37 cellular contexts compared by ENCODE assay signal in genomic region chr2:1307670-1308069, GRCh38.
"Had no signal": no experiment of that assay in that cellular context is flagged by ENCODE, and none has a peak within 500 bp of the region (broad histone marks: within the 10 kb centered on the region; RNA-seq: fewer than 3 reads in every experiment).

No MANE protein-coding gene starts in this region.

- DNase-seq: activated CD4-positive, alpha-beta memory T cell treated with anti-CD3 and anti-CD28 coated beads, Interleukin-2, amount 10 ng/mL, durations not matched to agents 7 days and 5 days; activated CD4-positive, alpha-beta T cell treated with anti-CD3 and anti-CD28 coated beads for 1 hour; activated CD4-positive, alpha-beta T cell treated with anti-CD3 and anti-CD28 coated beads for 36 hours; activated CD4-positive, alpha-beta T cell treated with anti-CD3 and anti-CD28 coated beads for 48 hours; activated CD4-positive, alpha-beta T cell treated with anti-CD3 and anti-CD28 coated beads, Interleukin-2, amount 10 ng/mL, durations not matched to agents 7 days and 5 days; activated CD4-positive, alpha-beta T cell treated with anti-CD3 and anti-CD28 coated beads, Interleukin-2, amount 50 U/mL, for 48 hours; activated CD4-positive, CD25-positive, alpha-beta regulatory T cell; activated CD8-positive, alpha-beta memory T cell treated with anti-CD3 and anti-CD28 coated beads for 24 hours; activated CD8-positive, alpha-beta memory T cell treated with anti-CD3 and anti-CD28 coated beads, Interleukin-2, amount 10 ng/mL, durations not matched to agents 7 days and 5 days; activated CD8-positive, alpha-beta memory T cell treated with anti-CD3 and anti-CD28 coated beads, Interleukin-2, amount 50 U/mL, for 48 hours; activated CD8-positive, alpha-beta T cell treated with anti-CD3 and anti-CD28 coated beads, Interleukin-2, amount 10 ng/mL, durations not matched to agents 7 days and 5 days; activated effector memory CD4-positive, alpha-beta T cell treated with Interleukin-2 at 50 U/mL for 16 hours; activated gamma-delta T cell; activated naive CD4-positive, alpha-beta T cell treated with anti-CD3 and anti-CD28 coated beads, Interleukin-2, amount 10 ng/mL, durations not matched to agents 7 days and 5 days; activated naive CD4-positive, alpha-beta T cell treated with Interleukin-2 at 50 U/mL for 16 hours; activated naive CD8-positive, alpha-beta T cell treated with anti-CD3 and anti-CD28 coated beads, Interleukin-2, amount 10 ng/mL, durations not matched to agents 7 days and 5 days; activated naive CD8-positive, alpha-beta T cell treated with anti-CD3 and anti-CD28 coated beads, Interleukin-2, amount 50 U/mL, for 24 hours; activated T-cell treated with anti-CD3 and anti-CD28 coated beads, Interleukin-2, amount 50 U/mL, for 24 hours; activated T-cell treated with anti-CD3 and anti-CD28 coated beads, Interleukin-2, amount 50 U/mL, for 48 hours; amygdala; anterior cingulate cortex; body of pancreas; brain microvascular endothelial cell; central memory CD4-positive, alpha-beta T cell; T-helper 1 cell; T-helper 2 cell; T-helper 9 cell; WERI-Rb-1 had no signal

- H3K9me3 ChIP-seq: ascending aorta, body of pancreas, breast epithelium had no signal

- H3K4me1 Mint-ChIP-seq: activated CD4-positive, alpha-beta memory T cell treated with anti-CD3 and anti-CD28 coated beads, Interleukin-2, amount 10 ng/mL, durations not matched to agents 7 days and 5 days; activated CD4-positive, alpha-beta T cell treated with anti-CD3 and anti-CD28 coated beads for 36 hours; activated CD4-positive, alpha-beta T cell treated with anti-CD3 and anti-CD28 coated beads, Interleukin-2, amount 10 ng/mL, durations not matched to agents 7 days and 5 days; activated CD8-positive, alpha-beta memory T cell treated with anti-CD3 and anti-CD28 coated beads, Interleukin-2, amount 10 ng/mL, durations not matched to agents 7 days and 5 days; activated naive CD4-positive, alpha-beta T cell treated with anti-CD3 and anti-CD28 coated beads, Interleukin-2, amount 10 ng/mL, durations not matched to agents 7 days and 5 days; activated naive CD8-positive, alpha-beta T cell treated with anti-CD3 and anti-CD28 coated beads, Interleukin-2, amount 10 ng/mL, durations not matched to agents 7 days and 5 days had no signal

- H3K27ac ChIP-seq: ascending aorta, body of pancreas, brain microvascular endothelial cell, breast epithelium, WERI-Rb-1 had no signal

- H3K36me3 Mint-ChIP-seq: activated CD8-positive, alpha-beta memory T cell treated with anti-CD3 and anti-CD28 coated beads, Interleukin-2, amount 10 ng/mL, durations not matched to agents 7 days and 5 days; activated naive CD4-positive, alpha-beta T cell treated with anti-CD3 and anti-CD28 coated beads, Interleukin-2, amount 10 ng/mL, durations not matched to agents 7 days and 5 days; activated naive CD4-positive, alpha-beta T cell treated with anti-CD3 and anti-CD28 coated beads, Interleukin-2, amount 50 U/mL, for 24 hours; activated naive CD8-positive, alpha-beta T cell; activated naive CD8-positive, alpha-beta T cell treated with anti-CD3 and anti-CD28 coated beads, Interleukin-2, amount 10 ng/mL, durations not matched to agents 7 days and 5 days had no signal

- ATAC-seq: activated CD4-positive, alpha-beta T cell treated with anti-CD3 and anti-CD28 coated beads for 36 hours; activated CD4-positive, CD25-positive, alpha-beta regulatory T cell treated with anti-CD3 and anti-CD28 coated beads, Interleukin-2, amount 50 U/mL, for 24 hours; activated CD8-positive, alpha-beta memory T cell treated with anti-CD3 and anti-CD28 coated beads, Interleukin-2, amount 10 ng/mL, durations not matched to agents 7 days and 5 days; activated CD8-positive, alpha-beta T cell treated with anti-CD3 and anti-CD28 coated beads, Interleukin-2, amount 10 ng/mL, durations not matched to agents 7 days and 5 days; body of pancreas; WTC11 had no signal

- H3K4me1 ChIP-seq: ascending aorta, breast epithelium had no signal

- H3K4me3 ChIP-seq: ascending aorta, body of pancreas, breast epithelium had no signal

- H3K9me3 Mint-ChIP-seq: activated CD4-positive, alpha-beta T cell treated with anti-CD3 and anti-CD28 coated beads, Interleukin-2, amount 10 ng/mL, durations not matched to agents 7 days and 5 days; activated naive CD4-positive, alpha-beta T cell treated with anti-CD3 and anti-CD28 coated beads, Interleukin-2, amount 10 ng/mL, durations not matched to agents 7 days and 5 days; activated naive CD4-positive, alpha-beta T cell treated with anti-CD3 and anti-CD28 coated beads, Interleukin-2, amount 50 U/mL, for 24 hours; activated naive CD8-positive, alpha-beta T cell treated with anti-CD3 and anti-CD28 coated beads, Interleukin-2, amount 10 ng/mL, durations not matched to agents 7 days and 5 days; activated naive CD8-positive, alpha-beta T cell treated with anti-CD3 and anti-CD28 coated beads, Interleukin-2, amount 50 U/mL, for 24 hours; activated T-cell treated with anti-CD3 and anti-CD28 coated beads, Interleukin-2, amount 50 U/mL, for 24 hours; activated T-helper 2 cell treated with anti-CD3 and anti-CD28 coated beads, Interferon-gamma antibody, Interleukin-2, Interleukin-4, amounts not matched to agents 10 μg/mL and 5 μg/mL and 100 μg/mL, durations not matched to agents 14 hours and 24 hours and 36 hours; T-helper 1 cell treated with Interleukin-12 subunit alpha and Interleukin-12 subunit beta and Interleukin-4 antibody, amounts not matched to agents 30 μg/mL and 1 μg/mL, for 36 hours; T-helper 2 cell treated with Interferon-gamma antibody and Interleukin-4, amounts not matched to agents 5 μg/mL and 100 μg/mL, for 36 hours had no signal

- H3K4me3 Mint-ChIP-seq: activated CD4-positive, alpha-beta memory T cell treated with anti-CD3 and anti-CD28 coated beads, Interleukin-2, amount 10 ng/mL, durations not matched to agents 7 days and 5 days; activated CD4-positive, alpha-beta T cell treated with anti-CD3 and anti-CD28 coated beads for 36 hours; activated CD4-positive, alpha-beta T cell treated with anti-CD3 and anti-CD28 coated beads, Interleukin-2, amount 10 ng/mL, durations not matched to agents 7 days and 5 days; activated CD8-positive, alpha-beta memory T cell treated with anti-CD3 and anti-CD28 coated beads, Interleukin-2, amount 10 ng/mL, durations not matched to agents 7 days and 5 days; activated CD8-positive, alpha-beta T cell treated with anti-CD3 and anti-CD28 coated beads, Interleukin-2, amount 10 ng/mL, durations not matched to agents 7 days and 5 days; activated naive CD4-positive, alpha-beta T cell treated with anti-CD3 and anti-CD28 coated beads, Interleukin-2, amount 10 ng/mL, durations not matched to agents 7 days and 5 days; activated naive CD4-positive, alpha-beta T cell treated with anti-CD3 and anti-CD28 coated beads, Interleukin-2, amount 50 U/mL, for 24 hours; activated naive CD8-positive, alpha-beta T cell; activated naive CD8-positive, alpha-beta T cell treated with anti-CD3 and anti-CD28 coated beads, Interleukin-2, amount 10 ng/mL, durations not matched to agents 7 days and 5 days; activated naive CD8-positive, alpha-beta T cell treated with anti-CD3 and anti-CD28 coated beads, Interleukin-2, amount 50 U/mL, for 24 hours; activated T-cell treated with anti-CD3 and anti-CD28 coated beads, Interleukin-2, amount 50 U/mL, for 24 hours; T-helper 1 cell treated with Interleukin-12 subunit alpha and Interleukin-12 subunit beta and Interleukin-4 antibody, amounts not matched to agents 30 μg/mL and 1 μg/mL, for 36 hours; T-helper 2 cell treated with Interferon-gamma antibody and Interleukin-4, amounts not matched to agents 5 μg/mL and 100 μg/mL, for 36 hours; WTC11 had no signal

- H3K36me3 ChIP-seq: ascending aorta, brain microvascular endothelial cell, breast epithelium, WERI-Rb-1 had no signal

- H3K27ac Mint-ChIP-seq: activated CD4-positive, alpha-beta memory T cell treated with anti-CD3 and anti-CD28 coated beads, Interleukin-2, amount 10 ng/mL, durations not matched to agents 7 days and 5 days; activated CD4-positive, alpha-beta T cell treated with anti-CD3 and anti-CD28 coated beads for 36 hours; activated CD4-positive, alpha-beta T cell treated with anti-CD3 and anti-CD28 coated beads, Interleukin-2, amount 10 ng/mL, durations not matched to agents 7 days and 5 days; activated CD8-positive, alpha-beta memory T cell treated with anti-CD3 and anti-CD28 coated beads, Interleukin-2, amount 10 ng/mL, durations not matched to agents 7 days and 5 days; activated CD8-positive, alpha-beta T cell treated with anti-CD3 and anti-CD28 coated beads, Interleukin-2, amount 10 ng/mL, durations not matched to agents 7 days and 5 days; activated naive CD4-positive, alpha-beta T cell treated with anti-CD3 and anti-CD28 coated beads, Interleukin-2, amount 10 ng/mL, durations not matched to agents 7 days and 5 days; activated naive CD4-positive, alpha-beta T cell treated with anti-CD3 and anti-CD28 coated beads, Interleukin-2, amount 50 U/mL, for 24 hours; activated naive CD8-positive, alpha-beta T cell; activated naive CD8-positive, alpha-beta T cell treated with anti-CD3 and anti-CD28 coated beads, Interleukin-2, amount 10 ng/mL, durations not matched to agents 7 days and 5 days; activated naive CD8-positive, alpha-beta T cell treated with anti-CD3 and anti-CD28 coated beads, Interleukin-2, amount 50 U/mL, for 24 hours; activated T-cell treated with anti-CD3 and anti-CD28 coated beads, Interleukin-2, amount 50 U/mL, for 24 hours; activated T-helper 2 cell treated with anti-CD3 and anti-CD28 coated beads, Interferon-gamma antibody, Interleukin-2, Interleukin-4, amounts not matched to agents 10 μg/mL and 5 μg/mL and 100 μg/mL, durations not matched to agents 14 hours and 24 hours and 36 hours; T-helper 1 cell treated with Interleukin-12 subunit alpha and Interleukin-12 subunit beta and Interleukin-4 antibody, amounts not matched to agents 30 μg/mL and 1 μg/mL, for 36 hours; T-helper 2 cell treated with Interferon-gamma antibody and Interleukin-4, amounts not matched to agents 5 μg/mL and 100 μg/mL, for 36 hours had no signal

- H3K27me3 ChIP-seq: ascending aorta, body of pancreas, brain microvascular endothelial cell, breast epithelium had no signal

- H3K27me3 Mint-ChIP-seq: activated CD4-positive, alpha-beta memory T cell treated with anti-CD3 and anti-CD28 coated beads, Interleukin-2, amount 10 ng/mL, durations not matched to agents 7 days and 5 days; activated CD4-positive, alpha-beta T cell treated with anti-CD3 and anti-CD28 coated beads, Interleukin-2, amount 10 ng/mL, durations not matched to agents 7 days and 5 days; activated CD8-positive, alpha-beta memory T cell treated with anti-CD3 and anti-CD28 coated beads, Interleukin-2, amount 10 ng/mL, durations not matched to agents 7 days and 5 days; activated naive CD4-positive, alpha-beta T cell treated with anti-CD3 and anti-CD28 coated beads, Interleukin-2, amount 10 ng/mL, durations not matched to agents 7 days and 5 days; activated naive CD4-positive, alpha-beta T cell treated with anti-CD3 and anti-CD28 coated beads, Interleukin-2, amount 50 U/mL, for 24 hours; activated naive CD8-positive, alpha-beta T cell; activated naive CD8-positive, alpha-beta T cell treated with anti-CD3 and anti-CD28 coated beads, Interleukin-2, amount 10 ng/mL, durations not matched to agents 7 days and 5 days; activated naive CD8-positive, alpha-beta T cell treated with anti-CD3 and anti-CD28 coated beads, Interleukin-2, amount 50 U/mL, for 24 hours; activated T-cell treated with anti-CD3 and anti-CD28 coated beads, Interleukin-2, amount 50 U/mL, for 24 hours had no signal
